27 cellular contexts compared by ENCODE assay signal in genomic region chr10:13473986-13474385, GRCh38.
"Had no signal": no experiment of that assay in that cellular context is flagged by ENCODE, and none has a peak within 500 bp of the region (broad histone marks: within the 10 kb centered on the region; RNA-seq: fewer than 3 reads in every experiment).

No MANE protein-coding gene starts in this region.

- H3K4me3 ChIP-seq: colonic mucosa, coronary artery, dorsolateral prefrontal cortex, esophagus muscularis mucosa, esophagus squamous epithelium, gastrocnemius medialis, gastroesophageal sphincter, heart left ventricle, heart right ventricle had no signal

- FAIRE-seq: colon, endometrium, endothelial cell of umbilical vein, frontal cortex had no signal

- ATAC-seq: effector memory CD8-positive, alpha-beta T cell; esophagus mucosa; foreskin keratinocyte; gastrocnemius medialis; gastroesophageal sphincter; heart left ventricle; heart right ventricle had no signal

- H3K36me3 ChIP-seq: colonic mucosa, esophagus squamous epithelium had no signal

- H3K27ac ChIP-seq: colonic mucosa, coronary artery, dorsolateral prefrontal cortex, esophagus muscularis mucosa, esophagus squamous epithelium, foreskin keratinocyte, gastrocnemius medialis, gastroesophageal sphincter, heart left ventricle, heart right ventricle had no signal

- DNase-seq: colonic mucosa; cortex of kidney; dermis blood vessel endothelial cell; dorsolateral prefrontal cortex; effector CD4-positive, alpha-beta T cell; effector CD8-positive, alpha-beta T cell; effector memory CD4-positive, alpha-beta T cell; effector memory CD8-positive, alpha-beta T cell; endodermal cell; erythroblast; esophagus squamous epithelium; foreskin fibroblast; foreskin keratinocyte; foreskin melanocyte; gastrocnemius medialis; glutamatergic neuron; head of caudate nucleus; heart left ventricle; heart right ventricle had no signal

- H3K4me1 ChIP-seq: colonic mucosa, esophagus muscularis mucosa, esophagus squamous epithelium, gastrocnemius medialis, gastroesophageal sphincter, heart left ventricle, heart right ventricle had no signal

- H3K9me3 ChIP-seq: colonic mucosa, esophagus muscularis mucosa, esophagus squamous epithelium, gastrocnemius medialis, gastroesophageal sphincter, heart left ventricle, heart right ventricle had no signal

- H3K27me3 ChIP-seq: colonic mucosa, esophagus muscularis mucosa, esophagus squamous epithelium, gastrocnemius medialis, gastroesophageal sphincter, heart left ventricle, heart right ventricle had no signal
